Comparison of ENCODE assay signal across 1 cellular context in the genomic region with DNA sequence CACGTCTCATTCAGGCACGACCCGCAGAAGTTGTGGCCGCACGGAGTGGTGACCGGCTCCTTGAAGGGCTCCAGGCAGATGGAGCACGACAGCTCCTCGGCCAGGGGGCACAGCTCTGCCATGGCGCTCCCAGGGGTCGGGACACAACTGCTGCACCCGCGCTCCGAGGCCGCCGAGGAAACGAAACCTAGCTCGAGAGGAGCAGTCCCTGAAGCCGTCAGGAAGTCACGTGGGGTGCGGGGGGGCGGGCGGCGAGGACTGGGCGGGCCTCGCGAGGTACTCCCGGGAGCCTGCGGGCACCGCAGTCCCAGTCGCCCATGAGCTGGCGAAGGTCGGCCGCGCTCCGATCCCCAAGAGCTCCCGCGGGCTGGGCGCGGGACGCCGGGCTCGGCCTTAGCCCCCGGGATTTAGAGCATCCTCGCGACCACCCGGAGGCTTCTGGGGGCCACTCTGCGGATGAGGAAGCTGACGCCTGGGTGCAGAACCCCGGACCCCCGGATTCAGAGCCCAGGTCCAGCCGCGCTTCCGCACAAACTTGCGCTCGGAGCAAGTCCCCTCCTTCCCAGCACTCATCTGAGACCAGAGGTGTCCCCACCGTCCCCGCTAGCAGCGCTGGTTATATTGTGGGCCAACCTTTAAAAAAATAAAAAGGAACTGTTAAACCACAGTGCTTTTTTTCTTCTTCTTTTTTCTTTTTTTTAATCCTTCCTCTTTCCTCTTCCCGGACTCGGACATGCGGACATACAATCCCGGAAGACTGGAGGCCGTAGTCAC.
TF ChIP-seq lines count a peak whose summit lies in the region.

A gene with protein sequence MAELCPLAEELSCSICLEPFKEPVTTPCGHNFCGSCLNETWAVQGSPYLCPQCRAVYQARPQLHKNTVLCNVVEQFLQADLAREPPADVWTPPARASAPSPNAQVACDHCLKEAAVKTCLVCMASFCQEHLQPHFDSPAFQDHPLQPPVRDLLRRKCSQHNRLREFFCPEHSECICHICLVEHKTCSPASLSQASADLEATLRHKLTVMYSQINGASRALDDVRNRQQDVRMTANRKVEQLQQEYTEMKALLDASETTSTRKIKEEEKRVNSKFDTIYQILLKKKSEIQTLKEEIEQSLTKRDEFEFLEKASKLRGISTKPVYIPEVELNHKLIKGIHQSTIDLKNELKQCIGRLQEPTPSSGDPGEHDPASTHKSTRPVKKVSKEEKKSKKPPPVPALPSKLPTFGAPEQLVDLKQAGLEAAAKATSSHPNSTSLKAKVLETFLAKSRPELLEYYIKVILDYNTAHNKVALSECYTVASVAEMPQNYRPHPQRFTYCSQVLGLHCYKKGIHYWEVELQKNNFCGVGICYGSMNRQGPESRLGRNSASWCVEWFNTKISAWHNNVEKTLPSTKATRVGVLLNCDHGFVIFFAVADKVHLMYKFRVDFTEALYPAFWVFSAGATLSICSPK (minus strand): TSS at position 183 of the 774 bp plus-strand sequence. CDS start 61 bp downstream, at position 122.

TF ChIP-seq in HEK293, 187 proteins besides CTCF, POLR2A, EP300 and RAD21 (continued from another document and continues in another):
- TF ChIP-seq SP2 (tag by site-specific recombination; IDR thresholded peaks at IDR 0.05) (peak; percentile 75), GLIS2 (tag by site-specific recombination; IDR thresholded peaks at IDR 0.05) (peak; percentile 62), ZNF585B (tag by site-specific recombination; IDR thresholded peaks at IDR 0.05) (no peak), ZNF404 (tag by site-specific recombination; IDR thresholded peaks at IDR 0.05) (no peak), ZNF510 (tag by site-specific recombination; IDR thresholded peaks at IDR 0.05; ENCODE audit: insufficient replicate concordance) (peak; percentile 25), RBAK (tag by site-specific recombination; IDR thresholded peaks at IDR 0.05) (peak; percentile 90), ZNF184 (tag by site-specific recombination; IDR thresholded peaks at IDR 0.05) (no peak), ZNF561 (tag by site-specific recombination; IDR thresholded peaks at IDR 0.05; ENCODE audit: borderline replicate concordance) (peak; percentile 66; the same call in 1 of the 2 replicates), ZNF24 (tag by site-specific recombination; IDR thresholded peaks at IDR 0.05) (no peak; the same call in 1 of the 2 replicates), ZNF670 (tag by site-specific recombination; IDR thresholded peaks at IDR 0.05; ENCODE audit: low read depth) (no peak), ZSCAN30 (tag by site-specific recombination; IDR thresholded peaks at IDR 0.05) (peak; percentile 86), YY2 (tag by site-specific recombination; IDR thresholded peaks at IDR 0.05) (no peak), ZNF292 (tag by site-specific recombination; IDR thresholded peaks at IDR 0.05; ENCODE audit: borderline replicate concordance, low read depth) (no peak), ZSCAN23 (tag by site-specific recombination; IDR thresholded peaks at IDR 0.05) (no peak), ZBTB21 (tag by site-specific recombination; IDR thresholded peaks at IDR 0.05) (no peak), ZNF707 (tag by site-specific recombination; IDR thresholded peaks at IDR 0.05) (no peak), ZNF76 (tag by site-specific recombination; IDR thresholded peaks at IDR 0.05; ENCODE audit: borderline replicate concordance, low read depth) (peak; percentile 74; the same call in 1 of the 2 replicates), ZBTB8A (tag by site-specific recombination; IDR thresholded peaks at IDR 0.05) (peak; percentile 93), ZNF335 (tag by site-specific recombination; conservative IDR thresholded peaks at IDR 0.05) (peak; percentile 66), ZNF747 (tag by site-specific recombination; IDR thresholded peaks at IDR 0.05) (no peak), ZNF175 (tag by site-specific recombination; IDR thresholded peaks at IDR 0.05) (no peak), ZNF433 (tag by site-specific recombination; IDR thresholded peaks at IDR 0.05; ENCODE audit: low read depth) (no peak), MZF1 (tag by site-specific recombination; IDR thresholded peaks at IDR 0.05; ENCODE audit: borderline replicate concordance) (peak; percentile 77; the same call in 1 of the 2 replicates), GLIS1 (tag by site-specific recombination; IDR thresholded peaks at IDR 0.05) (peak; percentile 41), ZNF654 (tag by site-specific recombination; IDR thresholded peaks at IDR 0.05; ENCODE audit: low read depth) (no peak), KLF8 (tag by site-specific recombination; IDR thresholded peaks at IDR 0.05) (peak; percentile 48; the same call in 1 of the 2 replicates), ZNF549 (tag by site-specific recombination; IDR thresholded peaks at IDR 0.05) (no peak), ZFP3 (tag by site-specific recombination; IDR thresholded peaks at IDR 0.05; ENCODE audit: low read depth) (no peak), ZNF701 (tag by site-specific recombination; IDR thresholded peaks at IDR 0.05) (no peak), SP7 (tag by site-specific recombination; IDR thresholded peaks at IDR 0.05) (peak; percentile 86)
- TF ChIP-seq, protein P1, sequence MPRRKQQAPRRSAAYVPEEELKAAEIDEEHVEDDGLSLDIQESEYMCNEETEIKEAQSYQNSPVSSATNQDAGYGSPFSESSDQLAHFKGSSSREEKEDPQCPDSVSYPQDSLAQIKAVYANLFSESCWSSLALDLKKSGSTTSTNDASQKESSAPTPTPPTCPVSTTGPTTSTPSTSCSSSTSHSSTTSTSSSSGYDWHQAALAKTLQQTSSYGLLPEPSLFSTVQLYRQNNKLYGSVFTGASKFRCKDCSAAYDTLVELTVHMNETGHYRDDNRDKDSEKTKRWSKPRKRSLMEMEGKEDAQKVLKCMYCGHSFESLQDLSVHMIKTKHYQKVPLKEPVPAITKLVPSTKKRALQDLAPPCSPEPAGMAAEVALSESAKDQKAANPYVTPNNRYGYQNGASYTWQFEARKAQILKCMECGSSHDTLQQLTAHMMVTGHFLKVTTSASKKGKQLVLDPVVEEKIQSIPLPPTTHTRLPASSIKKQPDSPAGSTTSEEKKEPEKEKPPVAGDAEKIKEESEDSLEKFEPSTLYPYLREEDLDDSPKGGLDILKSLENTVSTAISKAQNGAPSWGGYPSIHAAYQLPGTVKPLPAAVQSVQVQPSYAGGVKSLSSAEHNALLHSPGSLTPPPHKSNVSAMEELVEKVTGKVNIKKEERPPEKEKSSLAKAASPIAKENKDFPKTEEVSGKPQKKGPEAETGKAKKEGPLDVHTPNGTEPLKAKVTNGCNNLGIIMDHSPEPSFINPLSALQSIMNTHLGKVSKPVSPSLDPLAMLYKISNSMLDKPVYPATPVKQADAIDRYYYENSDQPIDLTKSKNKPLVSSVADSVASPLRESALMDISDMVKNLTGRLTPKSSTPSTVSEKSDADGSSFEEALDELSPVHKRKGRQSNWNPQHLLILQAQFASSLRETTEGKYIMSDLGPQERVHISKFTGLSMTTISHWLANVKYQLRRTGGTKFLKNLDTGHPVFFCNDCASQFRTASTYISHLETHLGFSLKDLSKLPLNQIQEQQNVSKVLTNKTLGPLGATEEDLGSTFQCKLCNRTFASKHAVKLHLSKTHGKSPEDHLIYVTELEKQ (tag by site-specific recombination; IDR thresholded peaks at IDR 0.05; ENCODE audit: borderline replicate concordance) = no peak; the same call in 1 of the 2 replicates
- TF ChIP-seq, protein P2, sequence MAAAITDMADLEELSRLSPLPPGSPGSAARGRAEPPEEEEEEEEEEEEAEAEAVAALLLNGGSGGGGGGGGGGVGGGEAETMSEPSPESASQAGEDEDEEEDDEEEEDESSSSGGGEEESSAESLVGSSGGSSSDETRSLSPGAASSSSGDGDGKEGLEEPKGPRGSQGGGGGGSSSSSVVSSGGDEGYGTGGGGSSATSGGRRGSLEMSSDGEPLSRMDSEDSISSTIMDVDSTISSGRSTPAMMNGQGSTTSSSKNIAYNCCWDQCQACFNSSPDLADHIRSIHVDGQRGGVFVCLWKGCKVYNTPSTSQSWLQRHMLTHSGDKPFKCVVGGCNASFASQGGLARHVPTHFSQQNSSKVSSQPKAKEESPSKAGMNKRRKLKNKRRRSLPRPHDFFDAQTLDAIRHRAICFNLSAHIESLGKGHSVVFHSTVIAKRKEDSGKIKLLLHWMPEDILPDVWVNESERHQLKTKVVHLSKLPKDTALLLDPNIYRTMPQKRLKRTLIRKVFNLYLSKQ (tag by site-specific recombination; IDR thresholded peaks at IDR 0.05; ENCODE audit: borderline replicate concordance) = no peak
- TF ChIP-seq, protein P3, sequence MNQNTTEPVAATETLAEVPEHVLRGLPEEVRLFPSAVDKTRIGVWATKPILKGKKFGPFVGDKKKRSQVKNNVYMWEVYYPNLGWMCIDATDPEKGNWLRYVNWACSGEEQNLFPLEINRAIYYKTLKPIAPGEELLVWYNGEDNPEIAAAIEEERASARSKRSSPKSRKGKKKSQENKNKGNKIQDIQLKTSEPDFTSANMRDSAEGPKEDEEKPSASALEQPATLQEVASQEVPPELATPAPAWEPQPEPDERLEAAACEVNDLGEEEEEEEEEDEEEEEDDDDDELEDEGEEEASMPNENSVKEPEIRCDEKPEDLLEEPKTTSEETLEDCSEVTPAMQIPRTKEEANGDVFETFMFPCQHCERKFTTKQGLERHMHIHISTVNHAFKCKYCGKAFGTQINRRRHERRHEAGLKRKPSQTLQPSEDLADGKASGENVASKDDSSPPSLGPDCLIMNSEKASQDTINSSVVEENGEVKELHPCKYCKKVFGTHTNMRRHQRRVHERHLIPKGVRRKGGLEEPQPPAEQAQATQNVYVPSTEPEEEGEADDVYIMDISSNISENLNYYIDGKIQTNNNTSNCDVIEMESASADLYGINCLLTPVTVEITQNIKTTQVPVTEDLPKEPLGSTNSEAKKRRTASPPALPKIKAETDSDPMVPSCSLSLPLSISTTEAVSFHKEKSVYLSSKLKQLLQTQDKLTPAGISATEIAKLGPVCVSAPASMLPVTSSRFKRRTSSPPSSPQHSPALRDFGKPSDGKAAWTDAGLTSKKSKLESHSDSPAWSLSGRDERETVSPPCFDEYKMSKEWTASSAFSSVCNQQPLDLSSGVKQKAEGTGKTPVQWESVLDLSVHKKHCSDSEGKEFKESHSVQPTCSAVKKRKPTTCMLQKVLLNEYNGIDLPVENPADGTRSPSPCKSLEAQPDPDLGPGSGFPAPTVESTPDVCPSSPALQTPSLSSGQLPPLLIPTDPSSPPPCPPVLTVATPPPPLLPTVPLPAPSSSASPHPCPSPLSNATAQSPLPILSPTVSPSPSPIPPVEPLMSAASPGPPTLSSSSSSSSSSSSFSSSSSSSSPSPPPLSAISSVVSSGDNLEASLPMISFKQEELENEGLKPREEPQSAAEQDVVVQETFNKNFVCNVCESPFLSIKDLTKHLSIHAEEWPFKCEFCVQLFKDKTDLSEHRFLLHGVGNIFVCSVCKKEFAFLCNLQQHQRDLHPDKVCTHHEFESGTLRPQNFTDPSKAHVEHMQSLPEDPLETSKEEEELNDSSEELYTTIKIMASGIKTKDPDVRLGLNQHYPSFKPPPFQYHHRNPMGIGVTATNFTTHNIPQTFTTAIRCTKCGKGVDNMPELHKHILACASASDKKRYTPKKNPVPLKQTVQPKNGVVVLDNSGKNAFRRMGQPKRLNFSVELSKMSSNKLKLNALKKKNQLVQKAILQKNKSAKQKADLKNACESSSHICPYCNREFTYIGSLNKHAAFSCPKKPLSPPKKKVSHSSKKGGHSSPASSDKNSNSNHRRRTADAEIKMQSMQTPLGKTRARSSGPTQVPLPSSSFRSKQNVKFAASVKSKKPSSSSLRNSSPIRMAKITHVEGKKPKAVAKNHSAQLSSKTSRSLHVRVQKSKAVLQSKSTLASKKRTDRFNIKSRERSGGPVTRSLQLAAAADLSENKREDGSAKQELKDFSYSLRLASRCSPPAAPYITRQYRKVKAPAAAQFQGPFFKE (tag by site-specific recombination; IDR thresholded peaks at IDR 0.05; ENCODE audit: borderline replicate concordance) = no peak
- TF ChIP-seq, protein P4, sequence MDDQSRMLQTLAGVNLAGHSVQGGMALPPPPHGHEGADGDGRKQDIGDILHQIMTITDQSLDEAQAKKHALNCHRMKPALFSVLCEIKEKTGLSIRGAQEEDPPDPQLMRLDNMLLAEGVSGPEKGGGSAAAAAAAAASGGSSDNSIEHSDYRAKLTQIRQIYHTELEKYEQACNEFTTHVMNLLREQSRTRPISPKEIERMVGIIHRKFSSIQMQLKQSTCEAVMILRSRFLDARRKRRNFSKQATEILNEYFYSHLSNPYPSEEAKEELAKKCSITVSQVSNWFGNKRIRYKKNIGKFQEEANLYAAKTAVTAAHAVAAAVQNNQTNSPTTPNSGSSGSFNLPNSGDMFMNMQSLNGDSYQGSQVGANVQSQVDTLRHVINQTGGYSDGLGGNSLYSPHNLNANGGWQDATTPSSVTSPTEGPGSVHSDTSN (CRISPR knock-in tag; IDR thresholded peaks at IDR 0.05) = peak; percentile 87
- TF ChIP-seq, protein P5, sequence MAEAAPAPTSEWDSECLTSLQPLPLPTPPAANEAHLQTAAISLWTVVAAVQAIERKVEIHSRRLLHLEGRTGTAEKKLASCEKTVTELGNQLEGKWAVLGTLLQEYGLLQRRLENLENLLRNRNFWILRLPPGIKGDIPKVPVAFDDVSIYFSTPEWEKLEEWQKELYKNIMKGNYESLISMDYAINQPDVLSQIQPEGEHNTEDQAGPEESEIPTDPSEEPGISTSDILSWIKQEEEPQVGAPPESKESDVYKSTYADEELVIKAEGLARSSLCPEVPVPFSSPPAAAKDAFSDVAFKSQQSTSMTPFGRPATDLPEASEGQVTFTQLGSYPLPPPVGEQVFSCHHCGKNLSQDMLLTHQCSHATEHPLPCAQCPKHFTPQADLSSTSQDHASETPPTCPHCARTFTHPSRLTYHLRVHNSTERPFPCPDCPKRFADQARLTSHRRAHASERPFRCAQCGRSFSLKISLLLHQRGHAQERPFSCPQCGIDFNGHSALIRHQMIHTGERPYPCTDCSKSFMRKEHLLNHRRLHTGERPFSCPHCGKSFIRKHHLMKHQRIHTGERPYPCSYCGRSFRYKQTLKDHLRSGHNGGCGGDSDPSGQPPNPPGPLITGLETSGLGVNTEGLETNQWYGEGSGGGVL (tag by site-specific recombination; IDR thresholded peaks at IDR 0.05) = no peak; the same call in none of the 2 replicates
- TF ChIP-seq, protein P6, sequence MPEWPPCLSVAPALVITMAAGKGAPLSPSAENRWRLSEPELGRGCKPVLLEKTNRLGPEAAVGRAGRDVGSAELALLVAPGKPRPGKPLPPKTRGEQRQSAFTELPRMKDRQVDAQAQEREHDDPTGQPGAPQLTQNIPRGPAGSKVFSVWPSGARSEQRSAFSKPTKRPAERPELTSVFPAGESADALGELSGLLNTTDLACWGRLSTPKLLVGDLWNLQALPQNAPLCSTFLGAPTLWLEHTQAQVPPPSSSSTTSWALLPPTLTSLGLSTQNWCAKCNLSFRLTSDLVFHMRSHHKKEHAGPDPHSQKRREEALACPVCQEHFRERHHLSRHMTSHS (tag by site-specific recombination; IDR thresholded peaks at IDR 0.05) = no peak
- TF ChIP-seq, protein P7, sequence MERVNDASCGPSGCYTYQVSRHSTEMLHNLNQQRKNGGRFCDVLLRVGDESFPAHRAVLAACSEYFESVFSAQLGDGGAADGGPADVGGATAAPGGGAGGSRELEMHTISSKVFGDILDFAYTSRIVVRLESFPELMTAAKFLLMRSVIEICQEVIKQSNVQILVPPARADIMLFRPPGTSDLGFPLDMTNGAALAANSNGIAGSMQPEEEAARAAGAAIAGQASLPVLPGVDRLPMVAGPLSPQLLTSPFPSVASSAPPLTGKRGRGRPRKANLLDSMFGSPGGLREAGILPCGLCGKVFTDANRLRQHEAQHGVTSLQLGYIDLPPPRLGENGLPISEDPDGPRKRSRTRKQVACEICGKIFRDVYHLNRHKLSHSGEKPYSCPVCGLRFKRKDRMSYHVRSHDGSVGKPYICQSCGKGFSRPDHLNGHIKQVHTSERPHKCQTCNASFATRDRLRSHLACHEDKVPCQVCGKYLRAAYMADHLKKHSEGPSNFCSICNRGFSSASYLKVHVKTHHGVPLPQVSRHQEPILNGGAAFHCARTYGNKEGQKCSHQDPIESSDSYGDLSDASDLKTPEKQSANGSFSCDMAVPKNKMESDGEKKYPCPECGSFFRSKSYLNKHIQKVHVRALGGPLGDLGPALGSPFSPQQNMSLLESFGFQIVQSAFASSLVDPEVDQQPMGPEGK (tag by site-specific recombination; IDR thresholded peaks at IDR 0.05) = peak; percentile 95
